In the genomic region with DNA sequence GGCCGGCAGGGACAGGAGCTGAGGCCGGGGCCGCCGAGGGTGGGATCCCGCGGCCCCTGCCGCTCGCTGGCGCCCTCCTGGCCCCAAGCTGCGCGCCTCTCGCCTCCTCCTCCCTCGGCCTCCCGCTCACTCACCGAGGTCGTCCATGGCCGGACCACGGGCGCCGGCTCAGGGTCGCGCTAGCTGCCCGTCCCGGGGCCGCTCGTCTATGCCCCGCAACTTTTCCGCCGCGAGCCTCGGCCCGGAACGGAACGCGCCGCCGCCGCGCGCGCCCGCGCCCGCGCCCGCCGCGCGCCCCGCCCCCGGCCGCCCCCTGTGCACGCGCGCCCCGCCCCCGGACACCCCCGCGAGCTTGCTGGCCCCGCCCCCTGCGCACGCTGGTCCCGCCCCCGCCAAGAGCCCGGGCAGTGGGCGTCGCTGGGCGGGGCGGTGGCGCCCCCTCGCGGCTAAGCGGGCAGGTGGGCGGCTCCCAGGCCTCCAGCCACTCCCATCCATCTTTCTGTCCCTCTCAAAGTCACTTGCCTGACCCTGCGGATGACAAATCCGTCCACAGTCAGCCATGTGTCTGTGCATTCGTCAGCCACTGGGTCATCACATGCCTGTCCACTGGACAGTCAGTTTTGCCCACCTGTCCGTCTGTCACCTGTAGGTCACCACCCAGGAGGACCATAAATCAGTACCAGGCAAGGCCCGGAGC, we compare ENCODE assay signal across 1 cellular context.
TF ChIP-seq lines count a peak whose summit lies in the region.

Gene PXN, minus strand, starts transcription at position 248 of the 697 bp plus-strand sequence. Its CDS starts 101 bp downstream, at position 147.

TF ChIP-seq in HEK293, 187 proteins besides CTCF, POLR2A, EP300 and RAD21 (continued from another document):
- no peak for TF ChIP-seq ZNF830 (tag by site-specific recombination; IDR thresholded peaks at IDR 0.05; ENCODE audit: low read depth)
- peak; percentile 95 for TF ChIP-seq KLF9 (tag by site-specific recombination; IDR thresholded peaks at IDR 0.05; ENCODE audit: low read depth)
- TF ChIP-seq, protein P1, sequence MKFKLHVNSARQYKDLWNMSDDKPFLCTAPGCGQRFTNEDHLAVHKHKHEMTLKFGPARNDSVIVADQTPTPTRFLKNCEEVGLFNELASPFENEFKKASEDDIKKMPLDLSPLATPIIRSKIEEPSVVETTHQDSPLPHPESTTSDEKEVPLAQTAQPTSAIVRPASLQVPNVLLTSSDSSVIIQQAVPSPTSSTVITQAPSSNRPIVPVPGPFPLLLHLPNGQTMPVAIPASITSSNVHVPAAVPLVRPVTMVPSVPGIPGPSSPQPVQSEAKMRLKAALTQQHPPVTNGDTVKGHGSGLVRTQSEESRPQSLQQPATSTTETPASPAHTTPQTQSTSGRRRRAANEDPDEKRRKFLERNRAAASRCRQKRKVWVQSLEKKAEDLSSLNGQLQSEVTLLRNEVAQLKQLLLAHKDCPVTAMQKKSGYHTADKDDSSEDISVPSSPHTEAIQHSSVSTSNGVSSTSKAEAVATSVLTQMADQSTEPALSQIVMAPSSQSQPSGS (tag by site-specific recombination; IDR thresholded peaks at IDR 0.05; ENCODE audit: low read depth) = no peak
- no peak for TF ChIP-seq ZNF433 (tag by site-specific recombination; IDR thresholded peaks at IDR 0.05; ENCODE audit: low read depth)
- TF ChIP-seq ZNF521 (tag by site-specific recombination; IDR thresholded peaks at IDR 0.05) = no peak
- TF ChIP-seq ZNF561 (tag by site-specific recombination; IDR thresholded peaks at IDR 0.05; ENCODE audit: borderline replicate concordance) = peak; percentile 48; the same call in 1 of the 2 replicates
- TF ChIP-seq ZNF350 (tag by site-specific recombination; IDR thresholded peaks at IDR 0.05) = no peak
- peak; percentile 7; the same call in 1 of the 2 replicates for TF ChIP-seq ZBTB20 (tag by site-specific recombination; IDR thresholded peaks at IDR 0.05)
- TF ChIP-seq YY1 (tag by site-specific recombination; IDR thresholded peaks at IDR 0.05) = no peak
- 0 out of 2 replicates have a peak, but pooled peaks have one; percentile 60 for TF ChIP-seq KLF10 (tag by site-specific recombination; IDR thresholded peaks at IDR 0.05)
- TF ChIP-seq ZFHX2 (tag by site-specific recombination; conservative IDR thresholded peaks at IDR 0.05) = peak; percentile 91
- no peak for TF ChIP-seq OVOL3 (tag by site-specific recombination; IDR thresholded peaks at IDR 0.05)
- TF ChIP-seq ZNF202 (tag by site-specific recombination; IDR thresholded peaks at IDR 0.05; ENCODE audit: borderline replicate concordance) = no peak
- TF ChIP-seq, protein P2, sequence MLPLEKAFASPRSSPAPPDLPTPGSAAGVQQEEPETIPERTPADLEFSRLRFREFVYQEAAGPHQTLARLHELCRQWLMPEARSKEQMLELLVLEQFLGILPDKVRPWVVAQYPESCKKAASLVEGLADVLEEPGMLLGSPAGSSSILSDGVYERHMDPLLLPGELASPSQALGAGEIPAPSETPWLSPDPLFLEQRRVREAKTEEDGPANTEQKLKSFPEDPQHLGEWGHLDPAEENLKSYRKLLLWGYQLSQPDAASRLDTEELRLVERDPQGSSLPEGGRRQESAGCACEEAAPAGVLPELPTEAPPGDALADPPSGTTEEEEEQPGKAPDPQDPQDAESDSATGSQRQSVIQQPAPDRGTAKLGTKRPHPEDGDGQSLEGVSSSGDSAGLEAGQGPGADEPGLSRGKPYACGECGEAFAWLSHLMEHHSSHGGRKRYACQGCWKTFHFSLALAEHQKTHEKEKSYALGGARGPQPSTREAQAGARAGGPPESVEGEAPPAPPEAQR (tag by site-specific recombination; IDR thresholded peaks at IDR 0.05) = no peak
- TF ChIP-seq, protein P3, sequence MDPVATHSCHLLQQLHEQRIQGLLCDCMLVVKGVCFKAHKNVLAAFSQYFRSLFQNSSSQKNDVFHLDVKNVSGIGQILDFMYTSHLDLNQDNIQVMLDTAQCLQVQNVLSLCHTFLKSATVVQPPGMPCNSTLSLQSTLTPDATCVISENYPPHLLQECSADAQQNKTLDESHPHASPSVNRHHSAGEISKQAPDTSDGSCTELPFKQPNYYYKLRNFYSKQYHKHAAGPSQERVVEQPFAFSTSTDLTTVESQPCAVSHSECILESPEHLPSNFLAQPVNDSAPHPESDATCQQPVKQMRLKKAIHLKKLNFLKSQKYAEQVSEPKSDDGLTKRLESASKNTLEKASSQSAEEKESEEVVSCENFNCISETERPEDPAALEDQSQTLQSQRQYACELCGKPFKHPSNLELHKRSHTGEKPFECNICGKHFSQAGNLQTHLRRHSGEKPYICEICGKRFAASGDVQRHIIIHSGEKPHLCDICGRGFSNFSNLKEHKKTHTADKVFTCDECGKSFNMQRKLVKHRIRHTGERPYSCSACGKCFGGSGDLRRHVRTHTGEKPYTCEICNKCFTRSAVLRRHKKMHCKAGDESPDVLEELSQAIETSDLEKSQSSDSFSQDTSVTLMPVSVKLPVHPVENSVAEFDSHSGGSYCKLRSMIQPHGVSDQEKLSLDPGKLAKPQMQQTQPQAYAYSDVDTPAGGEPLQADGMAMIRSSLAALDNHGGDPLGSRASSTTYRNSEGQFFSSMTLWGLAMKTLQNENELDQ (tag by site-specific recombination; IDR thresholded peaks at IDR 0.05; ENCODE audit: low read depth) = no peak
- peak; percentile 53 for TF ChIP-seq SP2 (tag by site-specific recombination; IDR thresholded peaks at IDR 0.05)
- TF ChIP-seq ZNF354C (tag by site-specific recombination; IDR thresholded peaks at IDR 0.05; ENCODE audit: borderline replicate concordance, low read depth) = no peak
- TF ChIP-seq KLF1 (tag by site-specific recombination; IDR thresholded peaks at IDR 0.05) = peak; percentile 67
- TF ChIP-seq ZBTB1 (tag by site-specific recombination; IDR thresholded peaks at IDR 0.05) = no peak
